10 cellular contexts compared by ENCODE assay signal in the genomic region with DNA sequence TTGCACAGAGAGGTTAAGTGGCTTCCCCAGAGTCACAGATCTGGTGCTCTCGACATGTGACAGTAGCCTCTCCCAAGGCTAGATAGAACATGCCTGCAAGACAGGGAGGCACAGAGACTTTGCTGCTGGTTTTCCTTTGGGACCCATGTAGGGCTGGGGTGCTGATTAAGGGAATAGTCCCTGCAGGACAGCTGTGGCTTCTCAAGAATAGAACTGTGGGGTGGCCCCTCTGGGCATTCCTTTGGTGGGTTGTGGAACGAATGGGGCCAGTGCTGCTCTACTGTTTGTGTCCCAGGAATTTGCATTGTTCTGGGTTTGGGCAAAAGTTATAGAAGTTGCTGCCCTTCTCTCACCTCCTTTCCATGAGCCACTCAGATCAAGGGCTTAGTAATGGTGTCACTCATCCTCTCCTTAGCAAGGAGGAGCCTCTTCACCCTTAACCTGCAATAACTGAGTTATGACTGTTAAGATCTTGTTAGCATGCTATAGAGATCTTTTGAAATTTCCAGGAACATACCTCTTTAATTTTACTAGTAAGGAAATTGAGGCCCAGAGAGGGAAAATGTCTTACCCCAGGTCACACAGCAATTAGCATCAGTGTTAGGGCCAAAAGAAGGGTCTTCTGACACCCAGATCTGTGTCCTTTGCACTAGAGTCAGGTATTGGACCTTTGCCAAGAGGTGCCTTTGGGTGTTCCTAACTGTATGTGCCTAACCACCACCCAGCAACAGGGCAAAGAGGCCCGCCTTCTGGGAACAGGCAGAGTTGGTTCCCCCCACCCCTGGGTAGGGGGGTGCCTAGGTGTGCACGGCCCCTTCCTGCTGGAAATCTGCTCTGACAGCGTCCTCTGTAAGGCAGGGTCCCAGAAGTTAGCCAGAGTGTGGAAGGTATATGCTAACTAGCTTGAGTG. TPM values are rescaled to one million over a fixed set of nuclear protein-coding genes. Genes with fewer than 3 reads are reported as not detected.
DNase-seq lines count a peak whose midpoint lies in the region; ATAC-seq and TF ChIP-seq lines count a peak whose summit lies in the region.
"Had no signal": no experiment of that assay in that cellular context is flagged by ENCODE, and none has a peak within 500 bp of the region (broad histone marks: within the 10 kb centered on the region; RNA-seq: fewer than 3 reads in every experiment).

No MANE protein-coding gene starts in this region.

- DNase-seq in right atrium auricular region (ENCODE audit: low spot score): no peak
- DNase-seq in left ventricle myocardium superior: no peak
- DNase-seq in caudate nucleus (lab: John Stamatoyannopoulos, UW): no peak
- no peak for DNase-seq in vagina (ENCODE audit: extremely low spot score in 2 of 2)
- no peak for DNase-seq in DMS 273 treated with DMSO at 0.1 percent for 48 hours (lab: John Stamatoyannopoulos, UW)
- DNase-seq in Ammon's horn (ENCODE audit: low spot score): no peak
- DNase-seq: Calu3, NCI-H1417 had no signal

- peak overlapping the region; percentile 84 to 87 for H3K27ac ChIP-seq in right atrium auricular region
- H3K27ac ChIP-seq in caudate nucleus (ENCODE audit: low read depth, low read length): peak overlapping the region; percentile 95
- H3K27ac ChIP-seq in muscle layer of duodenum (ENCODE audit: low read length): peak overlapping the region; percentile 98
- peak overlapping the region; percentile 93 for H3K27ac ChIP-seq in vagina

- peaks cover 0 to 82% of the 10 kb centered on the region in 2 donors for H3K4me1 ChIP-seq in right atrium auricular region
- peaks cover 67 to 74% of the 10 kb centered on the region in 2 donors for H3K4me1 ChIP-seq in muscle layer of duodenum (ENCODE audit: control insufficient read depth in 1 of 2, insufficient read depth in 2 of 2, low read length in 2 of 2)
- H3K4me1 ChIP-seq in vagina: peaks cover 96% of the 10 kb centered on the region

- H3K36me3 ChIP-seq in right atrium auricular region: peaks cover 32% of the 10 kb centered on the region
- H3K36me3 ChIP-seq in muscle layer of duodenum (ENCODE audit: control insufficient read depth in 1 of 2, insufficient read depth in 2 of 2, low read length in 2 of 2): peaks cover 16 to 17% of the 10 kb centered on the region in 2 donors
- H3K36me3 ChIP-seq in vagina: peaks cover 0 to 36% of the 10 kb centered on the region in 2 donors

- H3K27me3 ChIP-seq in right atrium auricular region (no peaks in the 10 kb centered on the region), muscle layer of duodenum (ENCODE audit: low read depth, low read length) (no peaks in the 10 kb centered on the region), vagina (no peaks in the 10 kb centered on the region)

- intact Hi-C loops in left ventricle myocardium superior (cut with micrococcal nuclease): no loop called here
- intact Hi-C loops in vagina (cut with DNase I): loop anchor here (5.0 kb wide), 1 partner anchor 34 kb away; no protein-coding TSS in a partner anchor

- ATAC-seq in left ventricle myocardium superior (no peak), HG03280 (IDR thresholded peaks at IDR 0.05; ENCODE audit: unreplicated experiment) (no peak)

- TF ChIP-seq CTCF in right atrium auricular region (IDR thresholded peaks at IDR 0.05): no peak
- TF ChIP-seq CTCF in vagina (IDR thresholded peaks at IDR 0.05): no peak

- no peak for TF ChIP-seq POLR2A in vagina (IDR thresholded peaks at IDR 0.05)

- H3K9me3 ChIP-seq in right atrium auricular region (no peaks in the 10 kb centered on the region), muscle layer of duodenum (ENCODE audit: control insufficient read depth in 1 of 2, low read length in 2 of 2) (no peaks in the 10 kb centered on the region), vagina (no peaks in the 10 kb centered on the region)

- no peak overlapping the region for H3K4me3 ChIP-seq in right atrium auricular region
- no peak overlapping the region for H3K4me3 ChIP-seq in muscle layer of duodenum (ENCODE audit: low read depth in 1 of 2, low read length in 2 of 2)
- H3K4me3 ChIP-seq in vagina: no peak overlapping the region

RNA-seq across cellular contexts. Expression of a gene that starts 31.4 kb away (rescaled TPM):
- total RNA-seq in right atrium auricular region (100 to 1,000 TPM; 126 to 230 TPM), left ventricle myocardium superior (39.2 TPM), vagina (366 TPM)
